26 cellular contexts compared by ENCODE assay signal in the genomic region with DNA sequence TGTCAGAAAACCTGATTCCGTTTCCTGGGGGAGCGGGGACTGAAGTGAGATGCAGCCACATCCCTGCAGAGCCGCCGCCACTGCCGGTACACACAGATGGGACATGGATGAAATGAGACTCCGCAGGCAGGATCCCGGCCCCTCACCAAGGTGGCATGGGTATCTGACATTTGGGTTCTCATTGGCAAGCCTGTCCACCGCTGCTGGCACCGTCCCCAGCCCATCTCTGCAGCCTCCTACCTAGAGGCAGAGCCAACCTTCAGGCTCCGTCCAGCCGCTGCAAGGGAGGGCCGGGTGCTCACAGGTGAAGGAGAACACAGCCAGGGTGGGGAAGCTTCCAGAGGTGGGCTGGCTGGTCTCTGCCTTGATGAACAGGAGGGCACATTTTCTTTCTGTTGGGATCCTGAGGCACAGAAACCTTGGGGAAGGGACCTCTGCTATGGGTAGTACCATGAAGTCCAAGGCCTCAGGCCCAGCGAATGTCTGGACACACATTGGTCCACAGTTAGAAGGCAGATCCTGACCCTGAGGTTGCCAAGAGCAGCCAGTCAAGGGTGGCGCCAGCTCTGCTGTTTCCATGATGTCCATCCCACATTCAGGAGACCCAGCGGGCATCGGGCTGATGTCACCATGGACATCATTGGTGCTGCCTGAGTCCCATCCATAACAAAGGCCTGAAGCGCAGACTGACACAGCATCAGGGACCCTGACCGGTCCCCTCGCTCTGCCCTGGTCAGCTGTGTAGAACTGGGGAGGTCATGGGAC.
"Had no signal": no experiment of that assay in that cellular context is flagged by ENCODE, and none has a peak within 500 bp of the region (broad histone marks: within the 10 kb centered on the region; RNA-seq: fewer than 3 reads in every experiment).

No MANE protein-coding gene starts in this region.

- H3K4me1 Mint-ChIP-seq: activated naive CD8-positive, alpha-beta T cell treated with anti-CD3 and anti-CD28 coated beads, Interleukin-2, amount 50 U/mL, for 24 hours; central memory CD8-positive, alpha-beta T cell had no signal

- H3K4me3 ChIP-seq: ascending aorta, body of pancreas, MG63, SJCRH30 had no signal

- ATAC-seq: activated naive CD4-positive, alpha-beta T cell treated with anti-CD3 and anti-CD28 coated beads, Interleukin-2, amount 50 U/mL, for 72 hours; activated naive CD8-positive, alpha-beta T cell treated with anti-CD3 and anti-CD28 coated beads, Interleukin-2, amount 50 U/mL, for 24 hours; activated T-cell treated with anti-CD3 and anti-CD28 coated beads, Interleukin-2, amount 50 U/mL, for 4 hours; body of pancreas had no signal

- DNase-seq: activated CD4-positive, alpha-beta memory T cell treated with anti-CD3 and anti-CD28 coated beads for 36 hours; activated CD4-positive, alpha-beta T cell treated with anti-CD3 and anti-CD28 coated beads, Interleukin-2, amount 10 ng/mL, durations not matched to agents 7 days and 5 days; activated CD4-positive, CD25-positive, alpha-beta regulatory T cell; activated CD8-positive, alpha-beta memory T cell treated with anti-CD3 and anti-CD28 coated beads for 24 hours; activated effector memory CD4-positive, alpha-beta T cell treated with anti-CD3 and anti-CD28 coated beads, Interleukin-2, amount 50 U/mL, for 16 hours; activated naive CD4-positive, alpha-beta T cell treated with Interleukin-2 at 50 U/mL for 16 hours; activated naive CD8-positive, alpha-beta T cell treated with anti-CD3 and anti-CD28 coated beads, Interleukin-2, amount 50 U/mL, for 24 hours; activated T-cell treated with anti-CD3 and anti-CD28 coated beads, Interleukin-2, amount 50 U/mL, for 4 hours; amniotic stem cell; body of pancreas; MG63; MV-4-11; NCI-H1092 treated with DMSO at 0.1 percent for 48 hours; NCI-H1417 treated with DMSO at 0.1 percent for 48 hours; NCI-H187; NCI-H2171; NCI-H2227 treated with DMSO at 0.1 percent for 48 hours; NCI-H526; NCI-H774; SJCRH30; SK-N-SH; T-helper 1 cell had no signal

- H3K36me3 Mint-ChIP-seq: activated CD4-positive, alpha-beta memory T cell treated with anti-CD3 and anti-CD28 coated beads for 36 hours; activated naive CD4-positive, alpha-beta T cell treated with anti-CD3 and anti-CD28 coated beads, Interleukin-2, amount 50 U/mL, for 72 hours had no signal

- H3K27me3 Mint-ChIP-seq: activated CD4-positive, alpha-beta T cell treated with anti-CD3 and anti-CD28 coated beads, Interleukin-2, amount 10 ng/mL, durations not matched to agents 7 days and 5 days; central memory CD8-positive, alpha-beta T cell had no signal

- H3K4me1 ChIP-seq: ascending aorta, body of pancreas, SJCRH30 had no signal

- H3K9me3 ChIP-seq: ascending aorta, body of pancreas, MG63, SJCRH30, SK-N-SH had no signal

- H3K27ac ChIP-seq: ascending aorta, body of pancreas, SJCRH30, VCaP had no signal

- H3K9me3 Mint-ChIP-seq: activated CD4-positive, alpha-beta memory T cell treated with anti-CD3 and anti-CD28 coated beads for 36 hours; activated T-cell treated with anti-CD3 and anti-CD28 coated beads, Interleukin-2, amount 50 U/mL, for 4 hours had no signal

- H3K36me3 ChIP-seq: ascending aorta, MG63, SJCRH30 had no signal

- H3K4me3 Mint-ChIP-seq: activated CD4-positive, alpha-beta memory T cell treated with anti-CD3 and anti-CD28 coated beads for 36 hours; activated CD4-positive, alpha-beta T cell treated with anti-CD3 and anti-CD28 coated beads, Interleukin-2, amount 10 ng/mL, durations not matched to agents 7 days and 5 days; activated naive CD8-positive, alpha-beta T cell treated with anti-CD3 and anti-CD28 coated beads, Interleukin-2, amount 50 U/mL, for 24 hours; activated T-cell treated with anti-CD3 and anti-CD28 coated beads, Interleukin-2, amount 50 U/mL, for 4 hours; central memory CD8-positive, alpha-beta T cell had no signal

- H3K27ac Mint-ChIP-seq: activated CD4-positive, alpha-beta memory T cell treated with anti-CD3 and anti-CD28 coated beads for 36 hours; activated CD4-positive, alpha-beta T cell treated with anti-CD3 and anti-CD28 coated beads, Interleukin-2, amount 10 ng/mL, durations not matched to agents 7 days and 5 days; activated naive CD8-positive, alpha-beta T cell treated with anti-CD3 and anti-CD28 coated beads, Interleukin-2, amount 50 U/mL, for 24 hours had no signal

- H3K27me3 ChIP-seq: ascending aorta, MG63 had no signal
